ENCODE assay signal across 9 cellular contexts in genomic region chr20:21027569-21027968, GRCh38.
A peak's percentile ranks its signal among the peaks of the same experiment; 100 is the strongest.
DNase-seq lines count a peak whose midpoint lies in the region; TF ChIP-seq lines count a peak whose summit lies in the region.
"Had no signal": no experiment of that assay in that cellular context is flagged by ENCODE, and none has a peak within 500 bp of the region (broad histone marks: within the 10 kb centered on the region; RNA-seq: fewer than 3 reads in every experiment).

No MANE protein-coding gene starts in this region.

- H3K36me3 Mint-ChIP-seq in neural crest cell (ENCODE audit: low read depth), result no peaks in the 10 kb centered on the region

- H3K4me3 Mint-ChIP-seq in neural crest cell, result no peak overlapping the region

- H3K27me3 Mint-ChIP-seq in neural crest cell (ENCODE audit: low read depth), result peaks cover 6% of the 10 kb centered on the region

- peaks cover 8% of the 10 kb centered on the region for H3K4me1 Mint-ChIP-seq in neural crest cell

- DNase-seq in NCI-H345 (lab: John Stamatoyannopoulos, UW) (peak; percentile 11), NCI-H345 treated with DMSO at 0.1 percent for 48 hours (lab: John Stamatoyannopoulos, UW; ENCODE audit: unreplicated experiment) (no peak), HuH-7 (ENCODE audit: low spot score) (peak; percentile 64), SW480 (ENCODE audit: low spot score) (peak; percentile 87), neural crest cell (ENCODE audit: low read depth, low spot score) (peak; percentile 27)
- no peak for DNase-seq in stimulated activated CD4-positive, alpha-beta T cell treated with anti-CD3 and anti-CD28 coated beads, Interleukin-1b, Interleukin-23, amount 100 ng/mL, for 48 hours
- no peak for DNase-seq in stimulated activated CD4-positive, alpha-beta T cell treated with anti-CD3 and anti-CD28 coated beads, Interleukin-4, amount 100 ng/mL, for 1 hour
- DNase-seq in NK-92 treated with Interleukin-12 subunit alpha and Interleukin-12 subunit beta, amount 100 ng/mL, for 24 hours (lab: John Stamatoyannopoulos, UW), result no peak
- DNase-seq: NCI-H1417 treated with DMSO at 0.1 percent for 48 hours had no signal

- peak; percentile 43 for TF ChIP-seq CTCF in neural crest cell (conservative IDR thresholded peaks at IDR 0.05)

- no peak overlapping the region for H3K27ac Mint-ChIP-seq in neural crest cell (ENCODE audit: unreplicated experiment)

- H3K9me3 Mint-ChIP-seq in neural crest cell, result no peaks in the 10 kb centered on the region

Comparison
In these comparisons a context has a peak if more than half of its experiments do, and no peak if none do; other contexts are left out.
1. DNase-seq: peak in NCI-H345 (single experiment), HuH-7 (single experiment), SW480 (single experiment) and neural crest cell (single experiment); none in NCI-H345 treated with DMSO at 0.1 percent for 48 hours (single experiment), stimulated activated CD4-positive, alpha-beta T cell treated with anti-CD3 and anti-CD28 coated beads, Interleukin-1b, Interleukin-23, amount 100 ng/mL, for 48 hours (single experiment), stimulated activated CD4-positive, alpha-beta T cell treated with anti-CD3 and anti-CD28 coated beads, Interleukin-4, amount 100 ng/mL, for 1 hour (single experiment) and NK-92 treated with Interleukin-12 subunit alpha and Interleukin-12 subunit beta, amount 100 ng/mL, for 24 hours (single experiment).